ENCODE assay signal across 1 cellular context in genomic region chr16:64206877-64207276, GRCh38.
TF ChIP-seq lines count a peak whose summit lies in the region.

No MANE protein-coding gene starts in this region.

TF ChIP-seq in SK-N-SH, 30 proteins besides CTCF, POLR2A, EP300 and RAD21 (continued from another document):
- no peak for TF ChIP-seq USF1 (IDR thresholded peaks at IDR 0.05; ENCODE audit: borderline replicate concordance, low read depth)
- TF ChIP-seq FOSL2 (IDR thresholded peaks at IDR 0.05; ENCODE audit: borderline replicate concordance, low read depth), result no peak
- no peak for TF ChIP-seq MEF2A (IDR thresholded peaks at IDR 0.05; ENCODE audit: borderline replicate concordance, low read depth)
- TF ChIP-seq TEAD4 (IDR thresholded peaks at IDR 0.05; ENCODE audit: borderline replicate concordance, insufficient read depth), result no peak
- no peak for TF ChIP-seq PBX3 (IDR thresholded peaks at IDR 0.05)
- no peak for TF ChIP-seq NFIC (IDR thresholded peaks at IDR 0.05; ENCODE audit: borderline replicate concordance)
TF ChIP-seq in SK-N-SH: peak in this region for 0.
